Comparison of ENCODE assay signal across 8 cellular contexts in the genomic region with DNA sequence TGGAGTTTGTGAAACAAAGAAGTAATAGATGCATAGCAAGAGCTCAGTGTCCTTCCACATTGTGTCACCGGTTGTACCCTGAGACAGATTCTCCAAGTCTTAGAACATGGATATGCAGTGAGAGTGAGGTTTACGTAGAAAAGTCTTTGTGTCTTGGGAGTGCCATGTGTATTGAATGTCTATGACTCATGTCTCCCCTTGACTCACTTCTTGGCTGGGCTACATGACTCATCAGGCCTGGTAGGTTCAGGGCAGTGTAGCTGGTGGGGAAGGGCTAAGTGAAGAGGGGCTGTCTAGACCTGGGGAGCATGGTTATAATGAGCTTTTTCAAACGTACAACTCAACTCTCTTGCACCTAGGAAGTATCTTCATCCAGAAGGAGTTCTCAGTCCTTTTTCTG.
DNase-seq lines count a peak whose midpoint lies in the region; ATAC-seq and TF ChIP-seq lines count a peak whose summit lies in the region.

No MANE protein-coding gene starts in this region.

- no peak overlapping the region for H3K4me3 ChIP-seq in foreskin fibroblast (ENCODE audit: low read depth in 1 of 2, low read length in 2 of 2)

- no peak for TF ChIP-seq CTCF in foreskin fibroblast (IDR thresholded peaks at IDR 0.05; ENCODE audit: low read depth, low read length)

- peak; percentile 98 for DNase-seq in Daoy (ENCODE audit: low read depth)
- DNase-seq in HT-29 (ENCODE audit: low spot score) = peak; percentile 89
- peak; percentile 28 for DNase-seq in activated CD8-positive, alpha-beta memory T cell treated with anti-CD3 and anti-CD28 coated beads, Interleukin-2, amount 50 U/mL, for 24 hours (ENCODE audit: extremely low read depth)
- peak; percentile 94 to 95 for DNase-seq in foreskin fibroblast
- DNase-seq in stimulated activated CD8-positive, alpha-beta memory T cell treated with anti-CD3 and anti-CD28 coated beads, Interleukin-15, amount 100 ng/mL, for 4 hours (ENCODE audit: low read depth in 2 of 2) = peak; percentile 23 to 61
- DNase-seq in NCI-H2081 (lab: John Stamatoyannopoulos, UW) = no peak
- no peak for DNase-seq in NCI-H2029 (lab: John Stamatoyannopoulos, UW)

- no peak for ATAC-seq in HG03457 (IDR thresholded peaks at IDR 0.05; ENCODE audit: unreplicated experiment)

Comparison
In these comparisons a context has a peak if more than half of its experiments do, and no peak if none do; other contexts are left out.
1. DNase-seq: peak in Daoy (single experiment), HT-29 (single experiment), activated CD8-positive, alpha-beta memory T cell treated with anti-CD3 and anti-CD28 coated beads, Interleukin-2, amount 50 U/mL, for 24 hours (single experiment), foreskin fibroblast (2 of 2) and stimulated activated CD8-positive, alpha-beta memory T cell treated with anti-CD3 and anti-CD28 coated beads, Interleukin-15, amount 100 ng/mL, for 4 hours (2 of 2); none in NCI-H2081 (0 of 2) and NCI-H2029 (single experiment).